ENCODE assay signal across 1 cellular context in the genomic region with DNA sequence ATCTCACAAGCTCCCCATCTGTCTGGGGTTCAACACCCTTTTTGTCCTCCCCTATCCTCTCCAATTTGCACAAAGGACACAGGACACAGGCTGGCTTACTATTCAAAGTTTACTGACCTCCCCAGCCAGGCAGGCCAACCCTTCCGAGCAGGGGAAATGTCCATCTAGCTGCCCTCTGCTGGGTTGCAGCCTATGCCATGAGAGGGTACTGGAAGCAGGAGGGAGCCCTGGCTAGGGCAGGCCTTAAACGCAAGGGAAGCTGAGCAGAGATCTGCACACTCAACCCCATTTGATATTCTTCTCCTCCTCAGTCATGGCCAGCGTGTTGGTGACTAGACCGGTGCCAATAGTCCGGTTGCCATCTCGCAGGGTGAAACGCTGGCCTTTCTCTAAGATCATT.
A peak's percentile ranks its signal among the peaks of the same experiment; 100 is the strongest.
TF ChIP-seq lines count a peak whose summit lies in the region.

No MANE protein-coding gene starts in this region.

TF ChIP-seq in HepG2, 621 proteins besides CTCF, POLR2A, EP300 and RAD21:
- TF ChIP-seq IKZF1 (IDR thresholded peaks at IDR 0.05) (no peak), PAF1 (CRISPR knock-in tag; IDR thresholded peaks at IDR 0.05) (no peak), POLR2G (IDR thresholded peaks at IDR 0.05; ENCODE audit: low read depth, low read length) (0 out of 2 replicates have a peak, but pooled peaks have one; percentile 31), POLR2AphosphoS2 (IDR thresholded peaks at IDR 0.05; ENCODE audit: low read depth, low read length) (peak; percentile 80; the same call in 1 of the 2 replicates), RBM22 (optimal IDR thresholded peaks at IDR 0.05; ENCODE audit: low read length) (peak; percentile 32), ZNF749 (CRISPR knock-in tag; IDR thresholded peaks at IDR 0.05; ENCODE audit: borderline replicate concordance) (no peak), RFXANK (CRISPR knock-in tag; IDR thresholded peaks at IDR 0.05) (no peak)
- TF ChIP-seq, protein P1, sequence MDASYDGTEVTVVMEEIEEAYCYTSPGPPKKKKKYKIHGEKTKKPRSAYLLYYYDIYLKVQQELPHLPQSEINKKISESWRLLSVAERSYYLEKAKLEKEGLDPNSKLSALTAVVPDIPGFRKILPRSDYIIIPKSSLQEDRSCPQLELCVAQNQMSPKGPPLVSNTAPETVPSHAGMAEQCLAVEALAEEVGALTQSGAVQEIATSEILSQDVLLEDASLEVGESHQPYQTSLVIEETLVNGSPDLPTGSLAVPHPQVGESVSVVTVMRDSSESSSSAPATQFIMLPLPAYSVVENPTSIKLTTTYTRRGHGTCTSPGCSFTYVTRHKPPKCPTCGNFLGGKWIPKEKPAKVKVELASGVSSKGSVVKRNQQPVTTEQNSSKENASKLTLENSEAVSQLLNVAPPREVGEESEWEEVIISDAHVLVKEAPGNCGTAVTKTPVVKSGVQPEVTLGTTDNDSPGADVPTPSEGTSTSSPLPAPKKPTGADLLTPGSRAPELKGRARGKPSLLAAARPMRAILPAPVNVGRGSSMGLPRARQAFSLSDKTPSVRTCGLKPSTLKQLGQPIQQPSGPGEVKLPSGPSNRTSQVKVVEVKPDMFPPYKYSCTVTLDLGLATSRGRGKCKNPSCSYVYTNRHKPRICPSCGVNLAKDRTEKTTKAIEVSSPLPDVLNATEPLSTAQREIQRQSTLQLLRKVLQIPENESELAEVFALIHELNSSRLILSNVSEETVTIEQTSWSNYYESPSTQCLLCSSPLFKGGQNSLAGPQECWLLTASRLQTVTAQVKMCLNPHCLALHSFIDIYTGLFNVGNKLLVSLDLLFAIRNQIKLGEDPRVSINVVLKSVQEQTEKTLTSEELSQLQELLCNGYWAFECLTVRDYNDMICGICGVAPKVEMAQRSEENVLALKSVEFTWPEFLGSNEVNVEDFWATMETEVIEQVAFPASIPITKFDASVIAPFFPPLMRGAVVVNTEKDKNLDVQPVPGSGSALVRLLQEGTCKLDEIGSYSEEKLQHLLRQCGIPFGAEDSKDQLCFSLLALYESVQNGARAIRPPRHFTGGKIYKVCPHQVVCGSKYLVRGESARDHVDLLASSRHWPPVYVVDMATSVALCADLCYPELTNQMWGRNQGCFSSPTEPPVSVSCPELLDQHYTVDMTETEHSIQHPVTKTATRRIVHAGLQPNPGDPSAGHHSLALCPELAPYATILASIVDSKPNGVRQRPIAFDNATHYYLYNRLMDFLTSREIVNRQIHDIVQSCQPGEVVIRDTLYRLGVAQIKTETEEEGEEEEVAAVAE (CRISPR knock-in tag; IDR thresholded peaks at IDR 0.05; ENCODE audit: borderline replicate concordance) = no peak
- TF ChIP-seq, protein P2, sequence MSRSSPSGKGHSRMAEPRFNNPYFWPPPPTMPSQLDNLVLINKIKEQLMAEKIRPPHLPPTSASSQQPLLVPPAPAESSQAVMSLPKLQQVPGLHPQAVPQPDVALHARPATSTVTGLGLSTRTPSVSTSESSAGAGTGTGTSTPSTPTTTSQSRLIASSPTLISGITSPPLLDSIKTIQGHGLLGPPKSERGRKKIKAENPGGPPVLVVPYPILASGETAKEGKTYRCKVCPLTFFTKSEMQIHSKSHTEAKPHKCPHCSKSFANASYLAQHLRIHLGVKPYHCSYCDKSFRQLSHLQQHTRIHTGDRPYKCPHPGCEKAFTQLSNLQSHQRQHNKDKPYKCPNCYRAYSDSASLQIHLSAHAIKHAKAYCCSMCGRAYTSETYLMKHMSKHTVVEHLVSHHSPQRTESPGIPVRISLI (CRISPR knock-in tag; IDR thresholded peaks at IDR 0.05; ENCODE audit: borderline replicate concordance) = no peak
- TF ChIP-seq, protein P3, sequence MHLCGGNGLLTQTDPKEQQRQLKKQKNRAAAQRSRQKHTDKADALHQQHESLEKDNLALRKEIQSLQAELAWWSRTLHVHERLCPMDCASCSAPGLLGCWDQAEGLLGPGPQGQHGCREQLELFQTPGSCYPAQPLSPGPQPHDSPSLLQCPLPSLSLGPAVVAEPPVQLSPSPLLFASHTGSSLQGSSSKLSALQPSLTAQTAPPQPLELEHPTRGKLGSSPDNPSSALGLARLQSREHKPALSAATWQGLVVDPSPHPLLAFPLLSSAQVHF (CRISPR knock-in tag; IDR thresholded peaks at IDR 0.05) = 0 out of 2 replicates have a peak, but pooled peaks have one; percentile 36
